Comparison of ENCODE assay signal across 4 cellular contexts in genomic region chr4:121888134-121888533, GRCh38.
A peak's percentile ranks its signal among the peaks of the same experiment; 100 is the strongest.
TF ChIP-seq lines count a peak whose summit lies in the region.

No MANE protein-coding gene starts in this region.

TF ChIP-seq in HepG2, 621 proteins besides CTCF, POLR2A, EP300 and RAD21:
- TF ChIP-seq NFE2L2 (IDR thresholded peaks at IDR 0.05; ENCODE audit: low read length) = peak; percentile 70
- no peak for TF ChIP-seq YY1 (IDR thresholded peaks at IDR 0.05; ENCODE audit: insufficient read depth, insufficient replicate concordance, low read depth, low read length)
- TF ChIP-seq HNRNPK (IDR thresholded peaks at IDR 0.05; ENCODE audit: low read depth, low read length, poor library complexity, severe bottlenecking) = no peak
- no peak for TF ChIP-seq RCOR2 (CRISPR knock-in tag; IDR thresholded peaks at IDR 0.05)

TF ChIP-seq in A549, 52 proteins besides CTCF, POLR2A, EP300 and RAD21:
- TF ChIP-seq HOXA7 (CRISPR knock-in tag; IDR thresholded peaks at IDR 0.05) = no peak
- no peak for TF ChIP-seq KDM1A (IDR thresholded peaks at IDR 0.05; ENCODE audit: low read depth)
- no peak for TF ChIP-seq POLR2AphosphoS2 (conservative IDR thresholded peaks at IDR 0.05; ENCODE audit: low read length)
- peak; percentile 39; the same call in 1 of the 2 replicates for TF ChIP-seq NFE2L2 (conservative IDR thresholded peaks at IDR 0.05; ENCODE audit: low read length)
- TF ChIP-seq TFCP2L1 (CRISPR knock-in tag; IDR thresholded peaks at IDR 0.05) = no peak
- no peak for TF ChIP-seq ATOH8 (CRISPR knock-in tag; IDR thresholded peaks at IDR 0.05; ENCODE audit: low read depth)

TF ChIP-seq in IMR-90, 13 proteins besides CTCF, POLR2A, EP300 and RAD21:
- TF ChIP-seq RFX5 (IDR thresholded peaks at IDR 0.05; ENCODE audit: low read depth, low read length) (no peak), NFE2L2 (IDR thresholded peaks at IDR 0.05; ENCODE audit: low read depth, low read length) (peak; percentile 65; the same call in 1 of the 2 replicates), ELK1 (IDR thresholded peaks at IDR 0.05; ENCODE audit: borderline replicate concordance, low read depth, low read length) (no peak), MXI1 (IDR thresholded peaks at IDR 0.05; ENCODE audit: borderline replicate concordance, low read depth, low read length) (no peak), CHD1 (IDR thresholded peaks at IDR 0.05; ENCODE audit: low read depth, low read length) (no peak)

TF ChIP-seq in K562, 482 proteins besides CTCF, POLR2A, EP300 and RAD21:
- TF ChIP-seq NCOA2 (IDR thresholded peaks at IDR 0.05; ENCODE audit: partially characterized antibody in 2 of 2) = no peak
- peak; percentile 47 for TF ChIP-seq MAFG (tag; conservative IDR thresholded peaks at IDR 0.05)
- 0 out of 2 replicates have a peak, but pooled peaks have one; percentile 32 for TF ChIP-seq MAFF (IDR thresholded peaks at IDR 0.05; ENCODE audit: low read length)
- no peak for TF ChIP-seq KAT7 (CRISPR knock-in tag; IDR thresholded peaks at IDR 0.05; ENCODE audit: borderline replicate concordance)
- TF ChIP-seq DPF2 (IDR thresholded peaks at IDR 0.05) = no peak
- no peak for TF ChIP-seq PTBP1 (IDR thresholded peaks at IDR 0.05; ENCODE audit: low read depth, low read length)
- no peak for TF ChIP-seq AFF4 (CRISPR knock-in tag; IDR thresholded peaks at IDR 0.05)
- peak; percentile 49; the same call in 1 of the 2 replicates for TF ChIP-seq NFE2L1 (tag; IDR thresholded peaks at IDR 0.05; ENCODE audit: borderline replicate concordance, low read depth)
